In the genomic region with DNA sequence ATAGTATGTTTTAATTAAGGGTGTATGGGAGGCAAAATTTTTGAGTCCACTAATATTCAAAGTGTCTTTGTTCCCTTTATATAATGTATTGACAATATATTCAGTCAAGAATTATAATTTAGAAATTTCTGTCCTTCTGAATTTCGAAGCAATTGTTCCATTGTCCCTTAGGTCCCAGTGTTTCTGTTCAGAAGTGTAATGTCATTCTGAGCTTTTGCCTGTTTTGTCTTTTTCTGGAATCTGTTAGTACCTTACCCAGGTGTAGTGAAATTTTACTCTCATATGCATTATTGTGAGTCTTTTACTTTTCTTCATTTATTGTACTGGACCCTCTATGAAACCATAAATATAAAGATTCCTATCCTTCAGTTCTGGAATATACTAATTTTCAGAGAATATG, we compare ENCODE assay signal across 11 cellular contexts.
"Had no signal": no experiment of that assay in that cellular context is flagged by ENCODE, and none has a peak within 500 bp of the region (broad histone marks: within the 10 kb centered on the region; RNA-seq: fewer than 3 reads in every experiment).

No MANE protein-coding gene starts in this region.

- FAIRE-seq: H1, H54 had no signal

- H3K36me3 ChIP-seq: HAP-1 had no signal

- H3K4me3 ChIP-seq: GM23248, GM23338, HAP-1 had no signal

- DNase-seq: GM23248, GOT3, H7, H9, HCEC 1CT, HFFc6 had no signal

- H3K4me3 Mint-ChIP-seq: GM23338, H9, HFFc6 had no signal

- H3K4me1 ChIP-seq: HAP-1 had no signal

- H3K4me1 Mint-ChIP-seq: GM23338 had no signal

- ATAC-seq: GM23338, HCT116 had no signal

- H3K27ac Mint-ChIP-seq: GM23338, H9, HFFc6 had no signal

- H3K9ac ChIP-seq: GM23248 had no signal

- H3K4me2 ChIP-seq: GM23338 had no signal

- H2AFZ ChIP-seq: GM23248, GM23338 had no signal

- H3K9me3 ChIP-seq: HAP-1 had no signal

- H3K27ac ChIP-seq: GM23248 had no signal
